In the genomic region with DNA sequence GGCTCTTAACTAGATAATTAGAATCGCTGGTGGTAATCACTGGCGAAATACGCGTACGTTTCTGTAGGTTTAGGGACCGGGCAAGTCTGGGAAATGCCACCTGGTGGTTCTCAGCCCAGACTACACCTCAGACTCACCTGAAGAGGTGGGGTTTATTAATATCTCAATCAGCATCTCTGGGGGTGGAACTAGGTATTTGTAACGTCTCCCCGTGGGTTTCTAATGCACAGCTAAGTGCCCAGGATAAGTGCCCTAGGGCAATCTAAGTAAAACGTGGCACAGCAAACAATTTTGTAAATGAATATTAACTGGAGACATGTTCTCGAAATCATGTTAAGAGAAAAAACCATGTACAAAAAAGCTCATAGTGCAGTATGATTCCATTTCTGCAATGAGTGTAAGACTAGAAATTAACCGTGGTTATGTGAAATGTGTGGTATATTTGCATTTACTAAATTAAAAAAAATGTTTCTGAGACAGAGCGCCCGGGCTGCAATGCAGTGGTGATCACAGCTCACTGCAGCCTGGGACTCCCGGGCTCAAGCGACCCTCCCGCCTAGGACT, we compare ENCODE assay signal across 8 cellular contexts. TPM values are rescaled to one million over a fixed set of nuclear protein-coding genes. Genes with fewer than 3 reads are reported as not detected.
DNase-seq lines count a peak whose midpoint lies in the region; ATAC-seq, FAIRE-seq and TF ChIP-seq lines count a peak whose summit lies in the region.

No MANE protein-coding gene starts in this region.

- peak; percentile 55 for ATAC-seq in GM21723 (IDR thresholded peaks at IDR 0.05; ENCODE audit: unreplicated experiment)

- H3K4ac ChIP-seq in H1 (replicated peaks; ENCODE audit: insufficient read length, low read depth, low read length), result peak overlapping the region; percentile 74

- TF ChIP-seq POLR2A in H1 (IDR thresholded peaks at IDR 0.05; ENCODE audit: control extremely low read depth in 1 of 2, low read depth in 2 of 2, low read length in 2 of 2) (no peak; a peak in 1 of 3 replicates), uterus (IDR thresholded peaks at IDR 0.05) (no peak), GM12891 (IDR thresholded peaks at IDR 0.05; ENCODE audit: low read depth, low read length) (no peak)

- CTCF ChIA-PET in H1 (lab: Charles Lee; ENCODE audit: partially characterized antibody), result interaction anchor here (0.6 to 5.5 kb wide), 25 partner anchors 13 to 437 kb away, joined by 3 to 45 read pairs (median 3); no protein-coding TSS in a partner anchor

- FAIRE-seq in H1 (lab: Jason Lieb, UNC) (no peak), GM12891 (lab: Jason Lieb, UNC) (no peak)

- peak overlapping the region; percentile 77; the same call in 1 of the 2 replicates for H2BK5ac ChIP-seq in H1 (ENCODE audit: low read depth, low read length)

- TF ChIP-seq EP300 in H1 (IDR thresholded peaks at IDR 0.05; ENCODE audit: borderline replicate concordance in 1 of 2, low read depth in 2 of 2, low read length in 2 of 2), result no peak

- peaks cover 3 to 7% of the 10 kb centered on the region in 2 experiments for H4K20me1 ChIP-seq in H1 (replicated peaks in 1 of 2; ENCODE audit: control insufficient read depth in 1 of 2, insufficient read depth in 2 of 2, low read length in 2 of 2)

- intact Hi-C loops in uterus (cut with DNase I; ENCODE audit: low total_unique reads), result no loop called here

- H3K27ac ChIP-seq in H1 (ENCODE audit: low read depth, low read length) (peak overlapping the region; percentile 51; the same call in 1 of the 2 replicates), muscle layer of colon (ENCODE audit: low read depth, low read length) (peak overlapping the region; percentile 80), uterus (peak overlapping the region; percentile 81 to 88)

- TF ChIP-seq CTCF in H1 (IDR thresholded peaks at IDR 0.05; ENCODE audit: control extremely low read depth in 1 of 3, insufficient read depth in 1 of 3, low read depth in 1 of 3, low read length in 3 of 3), result peak; percentile 54 to 71 (median 63)
- TF ChIP-seq CTCF in uterus (IDR thresholded peaks at IDR 0.05), result peak in 1 of 4 experiments; percentile 7

- H3K9me3 ChIP-seq in H1 (ENCODE audit: insufficient read depth in 2 of 2, low read depth in 1 of 2, low read length in 1 of 2) (no peaks in the 10 kb centered on the region), muscle layer of colon (ENCODE audit: low read length) (no peaks in the 10 kb centered on the region), uterus (no peaks in the 10 kb centered on the region)

- H3K9ac ChIP-seq in H1 (replicated peaks in 1 of 4; ENCODE audit: extremely low read depth in 1 of 4, low read depth in 3 of 4, low read length in 3 of 4), result peak overlapping the region in 3 of 4 experiments; percentile 54 to 57 (median 56); a peak in 6 of 7 replicates
- H3K9ac ChIP-seq in muscle layer of colon (ENCODE audit: low read length), result peak overlapping the region; percentile 68

- H3K27me3 ChIP-seq in H1 (replicated peaks in 1 of 4; ENCODE audit: control insufficient read depth in 3 of 4, extremely low read depth in 1 of 4, insufficient read depth in 3 of 4, low read length in 3 of 4) (no peaks in the 10 kb centered on the region), muscle layer of colon (ENCODE audit: control insufficient read depth in 1 of 2, insufficient read depth in 2 of 2, low read length in 2 of 2) (no peaks in the 10 kb centered on the region), uterus (no peaks in the 10 kb centered on the region)

- H2AFZ ChIP-seq in H1 (ENCODE audit: low read length), result no peak overlapping the region

- H3K23ac ChIP-seq in H1 (ENCODE audit: insufficient read length), result no peak overlapping the region

- peaks cover 9 to 32% of the 10 kb centered on the region in 2 experiments for H3K79me2 ChIP-seq in H1 (ENCODE audit: control insufficient read depth in 1 of 2, insufficient read depth in 2 of 2, low read length in 2 of 2)

- H2BK120ac ChIP-seq in H1 (replicated peaks; ENCODE audit: low read depth, low read length), result no peak overlapping the region

- peak overlapping the region; percentile 65 for H4K91ac ChIP-seq in H1 (replicated peaks; ENCODE audit: insufficient read length, low read length)

- peak; percentile 45 for DNase-seq in Jurkat, Clone E6-1 (ENCODE audit: low read depth, low spot score)
- DNase-seq in SW480 (ENCODE audit: low spot score) (peak; percentile 90), H1 (ENCODE audit: low read depth in 1 of 2, low spot score in 2 of 2) (peak in 1 of 2 experiments; percentile 52), uterus (no peak), GM12891 (ENCODE audit: insufficient read length, low spot score) (no peak)

- peaks cover 0 to 18% (median 10%) of the 10 kb centered on the region in 4 experiments; a peak in 4 of 7 replicates for H3K4me1 ChIP-seq in H1 (replicated peaks in 1 of 4; ENCODE audit: control insufficient read depth in 3 of 4, insufficient read depth in 4 of 4, low read length in 3 of 4)
- H3K4me1 ChIP-seq in muscle layer of colon (ENCODE audit: insufficient read depth, low read length), result peaks cover 21% of the 10 kb centered on the region
- peaks cover 7 to 8% of the 10 kb centered on the region in 2 donors for H3K4me1 ChIP-seq in uterus

- H3K4me2 ChIP-seq in H1 (ENCODE audit: insufficient read depth in 1 of 2, low read depth in 2 of 2, low read length in 2 of 2), result peak overlapping the region; percentile 76 to 83

- H3K18ac ChIP-seq in H1 (ENCODE audit: extremely low read depth, low read length), result peak overlapping the region; percentile 48

- no peak overlapping the region for H3K14ac ChIP-seq in H1 (ENCODE audit: insufficient read length)

- H2AK5ac ChIP-seq in H1 (ENCODE audit: low read depth, low read length), result no peak overlapping the region

- peaks cover 4% of the 10 kb centered on the region for H3K23me2 ChIP-seq in H1 (ENCODE audit: low read depth, low read length)

- peak overlapping the region; percentile 81 for H3K4me3 ChIP-seq in GM08714 (ENCODE audit: low read length)
- peak overlapping the region; percentile 68 for H3K4me3 ChIP-seq in Jurkat, Clone E6-1 (ENCODE audit: low read length)
- peak overlapping the region; percentile 65 to 88 (median 74) for H3K4me3 ChIP-seq in H1 (ENCODE audit: extremely low read depth in 1 of 4, insufficient read depth in 2 of 4, low read depth in 3 of 4, low read length in 4 of 4)
- H3K4me3 ChIP-seq in muscle layer of colon (ENCODE audit: low read depth in 1 of 2, low read length in 2 of 2), result peak overlapping the region; percentile 49 to 96
- H3K4me3 ChIP-seq in uterus, result peak overlapping the region; percentile 62 to 86

- H2BK15ac ChIP-seq in H1 (ENCODE audit: low read length), result no peak overlapping the region

- H3K56ac ChIP-seq in H1 (replicated peaks; ENCODE audit: insufficient read length, low read depth, low read length), result peak overlapping the region; percentile 12

- no peak overlapping the region for H2BK20ac ChIP-seq in H1 (ENCODE audit: low read length)

- H3K36me3 ChIP-seq in H1 (ENCODE audit: control insufficient read depth in 2 of 4, insufficient read depth in 4 of 4, low read length in 3 of 4) (no peaks in the 10 kb centered on the region; a peak in 1 of 8 replicates), muscle layer of colon (ENCODE audit: insufficient read depth, low read length) (no peaks in the 10 kb centered on the region), uterus (no peaks in the 10 kb centered on the region)

- WGBS in H1 (ENCODE audit: extremely low coverage in 1 of 2, insufficient coverage in 1 of 2, insufficient read length in 1 of 2, insufficient replicate concordance in 2 of 2, low coverage in 1 of 2, low lambda C conversion rate in 2 of 2, missing lambda C conversion rate in 1 of 2), 2 experiments, result 4% methylated on average over 16 of the region's 16 CpGs; no CpG with 5 or more reads in 1 of the 2 experiments

- peak; percentile 41 to 56 for TF ChIP-seq RAD21 in H1 (IDR thresholded peaks at IDR 0.05 in 1 of 2, conservative IDR thresholded peaks at IDR 0.05 in 1 of 2; ENCODE audit: low read depth in 2 of 2, low read length in 2 of 2)

- H3K79me1 ChIP-seq in H1 (ENCODE audit: low read depth, low read length), result peaks cover 6% of the 10 kb centered on the region

- no peak overlapping the region for H4K8ac ChIP-seq in H1 (ENCODE audit: extremely low read depth, insufficient read depth, low read length)

- no peak overlapping the region for H2BK12ac ChIP-seq in H1 (ENCODE audit: low read depth, low read length)

- H4K5ac ChIP-seq in H1 (ENCODE audit: insufficient read length, low read depth, low read length), result peak overlapping the region; percentile 57

- POLR2A ChIA-PET in H1 (lab: Charles Lee; ENCODE audit: partially characterized antibody), result interaction anchor here (0.6 to 3.7 kb wide), 8 partner anchors 11 to 249 kb away, joined by 3 to 15 read pairs (median 4); a partner anchor contains a TSS

TF ChIP-seq in GM12891, 5 proteins besides CTCF, POLR2A, EP300 and RAD21 (continues in another document):
- TF ChIP-seq POU2F2 (IDR thresholded peaks at IDR 0.05; ENCODE audit: low read depth, low read length) (no peak), PAX5 (IDR thresholded peaks at IDR 0.05; ENCODE audit: insufficient read depth, low read length, severe bottlenecking) (no peak)

RNA-seq across cellular contexts. Expression of a gene that starts 0.8 kb away (rescaled TPM):
- 57.0 TPM for polyA plus RNA-seq in Jurkat, Clone E6-1 (2012; ENCODE audit: insufficient read depth, insufficient read length)
- 54.6 and 56.5 TPM in 2 replicates for total RNA-seq in H1 (2021; fragmentation: NEBNext Ultra II Directional; extraction: Animal tissue kit (Norgen Biotek cat#: 25700))
- polyA plus RNA-seq in H1 (2011; rRNA removed), result 39.8 and 41.5 TPM in 2 replicates
- polyA plus RNA-seq in H1 (2011; cell fraction: cytosol; rRNA removed), result 43.2 TPM
- polyA plus RNA-seq in H1 (2011; cell fraction: nucleus; rRNA removed), result 41.3 TPM
- polyA plus RNA-seq in H1 (2012, experiment 1 of 2), result 30.3 to 43.2 TPM (median 36.0 TPM) in 4 replicates
- polyA plus RNA-seq in H1 (2012, experiment 2 of 2), result 35.2 TPM
- 45.5 TPM for polyA plus RNA-seq in H1 (2013, experiment 1 of 2)
- 48.2 TPM for polyA plus RNA-seq in H1 (2013, experiment 2 of 2)
- polyA minus RNA-seq in H1 (2011; rRNA and poly(A)+ RNA removed), result 73.3 and 98.1 TPM in 2 replicates
- polyA minus RNA-seq in H1 (2011; cell fraction: cytosol; rRNA and poly(A)+ RNA removed), result 44.9 TPM
- 23.9 TPM for polyA minus RNA-seq in H1 (2011; cell fraction: nucleus; rRNA and poly(A)+ RNA removed)
- 10 to 100 TPM; 19.7 to 31.2 (median 21.6) TPM for total RNA-seq in uterus
- 31.4 TPM for polyA plus RNA-seq in GM12891 (2012; ENCODE audit: low read depth, missing spikeins)

RNA-seq across cellular contexts. Expression of a gene that starts 56.6 kb away (rescaled TPM):
- polyA plus RNA-seq in Jurkat, Clone E6-1 (2012; ENCODE audit: insufficient read depth, insufficient read length), result 28.8 TPM
- total RNA-seq in H1 (2021; fragmentation: NEBNext Ultra II Directional; extraction: Animal tissue kit (Norgen Biotek cat#: 25700)), result 21.9 and 28.2 TPM in 2 replicates
- polyA plus RNA-seq in H1 (2011; rRNA removed), result 13.2 and 16.6 TPM in 2 replicates
- polyA plus RNA-seq in H1 (2011; cell fraction: cytosol; rRNA removed), result 19.0 TPM
- polyA plus RNA-seq in H1 (2011; cell fraction: nucleus; rRNA removed), result 18.3 TPM
- 13.8 to 21.3 TPM (median 15.7 TPM) in 4 replicates for polyA plus RNA-seq in H1 (2012, experiment 1 of 2)
- polyA plus RNA-seq in H1 (2012, experiment 2 of 2), result 6.7 TPM
- polyA plus RNA-seq in H1 (2013, experiment 1 of 2), result 26.4 TPM
- 24.0 TPM for polyA plus RNA-seq in H1 (2013, experiment 2 of 2)
- polyA minus RNA-seq in H1 (2011; rRNA and poly(A)+ RNA removed), result 13.8 and 17.6 TPM in 2 replicates
- 13.9 TPM for polyA minus RNA-seq in H1 (2011; cell fraction: cytosol; rRNA and poly(A)+ RNA removed)
- 27.4 TPM for polyA minus RNA-seq in H1 (2011; cell fraction: nucleus; rRNA and poly(A)+ RNA removed)
- total RNA-seq in uterus, result 100 to 1,000 TPM in 2 of 4 donors, 10 to 100 TPM in 2; 17.4 to 105 (median 82.0) TPM
- polyA plus RNA-seq in GM12891 (2012; ENCODE audit: low read depth, missing spikeins), result 6.3 TPM

Comparison
In these comparisons a context has a peak if more than half of its experiments do, and no peak if none do; other contexts are left out.
1. DNase-seq: peak in Jurkat, Clone E6-1 (single experiment) and SW480 (single experiment); none in uterus (0 of 2) and GM12891 (single experiment).
2. Peak in every context shown above with its lines, with median percentiles within 50 percentile points of each other: H3K4me3 ChIP-seq and H3K27ac ChIP-seq.